ENCODE assay signal across 22 cellular contexts in genomic region chr2:102368461-102369109, GRCh38. TPM values are rescaled to one million over a fixed set of nuclear protein-coding genes. Genes with fewer than 3 reads are reported as not detected.
A peak's percentile ranks its signal among the peaks of the same experiment; 100 is the strongest.
DNase-seq lines count a peak whose midpoint lies in the region; ATAC-seq, FAIRE-seq and TF ChIP-seq lines count a peak whose summit lies in the region.
"Had no signal": no experiment of that assay in that cellular context is flagged by ENCODE, and none has a peak within 500 bp of the region (broad histone marks: within the 10 kb centered on the region; RNA-seq: fewer than 3 reads in every experiment).

No MANE protein-coding gene starts in this region.

- H3K36me3 Mint-ChIP-seq in activated CD4-positive, alpha-beta T cell treated with anti-CD3 and anti-CD28 coated beads, Interleukin-2, amount 10 ng/mL, durations not matched to agents 24 days and 14 days (ENCODE audit: low read depth), result peaks cover 83% of the 10 kb centered on the region
- peaks cover 72% of the 10 kb centered on the region for H3K36me3 Mint-ChIP-seq in activated CD4-positive, alpha-beta memory T cell treated with anti-CD3 and anti-CD28 coated beads for 36 hours
- peaks cover 41% of the 10 kb centered on the region for H3K36me3 Mint-ChIP-seq in activated naive CD8-positive, alpha-beta T cell

- POLR2A ChIA-PET in activated CD4-positive, alpha-beta memory T cell treated with anti-CD3 and anti-CD28 coated beads for 36 hours (lab: Charles Lee), result interaction anchor here (0.9 to 1.7 kb wide), 4 partner anchors 50 to 70 kb away, joined by 3 to 6 read pairs (median 4); no protein-coding TSS in a partner anchor

- H3K4me1 Mint-ChIP-seq in activated CD4-positive, alpha-beta T cell treated with anti-CD3 and anti-CD28 coated beads, Interleukin-2, amount 10 ng/mL, durations not matched to agents 24 days and 14 days, result peaks cover 62% of the 10 kb centered on the region
- peaks cover 54% of the 10 kb centered on the region for H3K4me1 Mint-ChIP-seq in activated CD4-positive, alpha-beta memory T cell treated with anti-CD3 and anti-CD28 coated beads for 36 hours (ENCODE audit: low read depth)
- peaks cover 66% of the 10 kb centered on the region for H3K4me1 Mint-ChIP-seq in activated naive CD8-positive, alpha-beta T cell (ENCODE audit: low read depth)

- peak overlapping the region; percentile 91 for H3K27ac Mint-ChIP-seq in activated CD4-positive, alpha-beta T cell treated with anti-CD3 and anti-CD28 coated beads, Interleukin-2, amount 10 ng/mL, durations not matched to agents 24 days and 14 days
- H3K27ac Mint-ChIP-seq in activated CD4-positive, alpha-beta memory T cell treated with anti-CD3 and anti-CD28 coated beads for 36 hours, result peak overlapping the region; percentile 87
- peak overlapping the region; percentile 98 for H3K27ac Mint-ChIP-seq in activated naive CD8-positive, alpha-beta T cell

- H3K4me1 ChIP-seq in small intestine (ENCODE audit: control insufficient read depth in 2 of 2, insufficient read depth in 1 of 2, low read depth in 1 of 2, low read length in 1 of 2) (no peaks in the 10 kb centered on the region), thyroid gland (no peaks in the 10 kb centered on the region)
- H3K4me1 ChIP-seq: body of pancreas, pancreas, sigmoid colon had no signal

- no peak overlapping the region for H3K4me3 ChIP-seq in small intestine (ENCODE audit: low read depth in 1 of 2, low read length in 2 of 2)
- H3K4me3 ChIP-seq in thyroid gland (replicated peaks in 1 of 3), result no peak overlapping the region
- H3K4me3 ChIP-seq: body of pancreas, lung, pancreas, sigmoid colon, thoracic aorta had no signal

- FAIRE-seq in small intestine (lab: Jason Lieb, UNC), result no peak
- FAIRE-seq: endothelial cell of umbilical vein, islet of Langerhans, pancreas had no signal

- H3K36me3 ChIP-seq in small intestine (ENCODE audit: control insufficient read depth in 2 of 2, insufficient read depth in 2 of 2, low read length in 2 of 2), result peaks cover 2 to 4% of the 10 kb centered on the region in 2 donors
- H3K36me3 ChIP-seq in thyroid gland, result no peaks in the 10 kb centered on the region
- H3K36me3 ChIP-seq: pancreas, sigmoid colon, thoracic aorta had no signal

- H3K27ac ChIP-seq in small intestine (ENCODE audit: low read depth in 1 of 2, low read length in 1 of 2), result peak overlapping the region in 1 of 2 donors; percentile 55
- H3K27ac ChIP-seq in thyroid gland, result no peak overlapping the region
- H3K27ac ChIP-seq: body of pancreas, pancreas, sigmoid colon, thoracic aorta had no signal

- no peak for TF ChIP-seq CTCF in thyroid gland (IDR thresholded peaks at IDR 0.05)

- no peaks in the 10 kb centered on the region for H3K27me3 Mint-ChIP-seq in activated CD4-positive, alpha-beta T cell treated with anti-CD3 and anti-CD28 coated beads, Interleukin-2, amount 10 ng/mL, durations not matched to agents 24 days and 14 days
- H3K27me3 Mint-ChIP-seq in activated CD4-positive, alpha-beta memory T cell treated with anti-CD3 and anti-CD28 coated beads for 36 hours, result no peaks in the 10 kb centered on the region
- no peaks in the 10 kb centered on the region for H3K27me3 Mint-ChIP-seq in activated naive CD8-positive, alpha-beta T cell

- TF ChIP-seq POLR2A in thyroid gland (IDR thresholded peaks at IDR 0.05), result no peak

- WGBS in small intestine, 3 donors, result 81 to 87% (median 84%) methylated on average over 5 of the region's 5 CpGs
- WGBS in thyroid gland, 2 donors, result 85 to 89% methylated on average over 5 of the region's 5 CpGs

- no peak for ATAC-seq in GM21367 (IDR thresholded peaks at IDR 0.05; ENCODE audit: unreplicated experiment)
- ATAC-seq: body of pancreas, pancreas had no signal

- H3K9me3 ChIP-seq in small intestine (ENCODE audit: control insufficient read depth, low read depth) (peaks cover 1% of the 10 kb centered on the region), thyroid gland (no peaks in the 10 kb centered on the region)
- H3K9me3 ChIP-seq: pancreas had no signal

- no peaks in the 10 kb centered on the region for H3K27me3 ChIP-seq in small intestine (ENCODE audit: control insufficient read depth in 2 of 2, insufficient read depth in 2 of 2, low read length in 2 of 2)
- no peaks in the 10 kb centered on the region for H3K27me3 ChIP-seq in thyroid gland
- H3K27me3 ChIP-seq: body of pancreas, pancreas, sigmoid colon had no signal

- intact Hi-C loops in activated CD4-positive, alpha-beta T cell treated with anti-CD3 and anti-CD28 coated beads, Interleukin-2, amount 10 ng/mL, durations not matched to agents 24 days and 14 days (cut with micrococcal nuclease), result loop anchor here (5.0 to 10.0 kb wide), 5 partner anchors 231 to 1061 kb away; partner anchors contain the start of gene RNF149
- intact Hi-C loops in activated CD4-positive, alpha-beta memory T cell treated with anti-CD3 and anti-CD28 coated beads for 36 hours (cut with micrococcal nuclease), result loop anchor here (5.0 to 10.0 kb wide), 2 partner anchors 256 to 664 kb away; no protein-coding TSS in a partner anchor
- intact Hi-C loops in thyroid gland (cut with DNase I), result no loop called here

- CTCF ChIA-PET in activated CD4-positive, alpha-beta memory T cell treated with anti-CD3 and anti-CD28 coated beads for 36 hours (lab: Charles Lee), result interaction anchor here (1.0 to 2.3 kb wide), 8 partner anchors 11 to 128 kb away, joined by 3 to 10 read pairs (median 6); no protein-coding TSS in a partner anchor

- H3K9me3 Mint-ChIP-seq in activated CD4-positive, alpha-beta T cell treated with anti-CD3 and anti-CD28 coated beads, Interleukin-2, amount 10 ng/mL, durations not matched to agents 24 days and 14 days, result peaks cover 20% of the 10 kb centered on the region
- peaks cover 29% of the 10 kb centered on the region for H3K9me3 Mint-ChIP-seq in activated CD4-positive, alpha-beta memory T cell treated with anti-CD3 and anti-CD28 coated beads for 36 hours
- H3K9me3 Mint-ChIP-seq in activated naive CD8-positive, alpha-beta T cell (ENCODE audit: low read depth), result peaks cover 21% of the 10 kb centered on the region

- peak; percentile 67 for DNase-seq in activated CD4-positive, alpha-beta T cell treated with anti-CD3 and anti-CD28 coated beads, Interleukin-2, amount 10 ng/mL, durations not matched to agents 24 days and 14 days
- no peak for DNase-seq in activated CD4-positive, alpha-beta T cell treated with anti-CD3 and anti-CD28 coated beads for 1 hour
- DNase-seq in activated CD4-positive, alpha-beta memory T cell treated with anti-CD3 and anti-CD28 coated beads for 36 hours, result peak; percentile 65
- peak; percentile 15 for DNase-seq in small intestine
- no peak for DNase-seq in NOMO-1 (lab: John Stamatoyannopoulos, UW; ENCODE audit: unreplicated experiment in 2 of 2)
- no peak for DNase-seq in thyroid gland
- DNase-seq: body of pancreas, cortex of kidney, NCI-H2029, pancreas, SIG-M5, sigmoid colon had no signal

- peak overlapping the region; percentile 74 for H3K4me3 Mint-ChIP-seq in activated CD4-positive, alpha-beta T cell treated with anti-CD3 and anti-CD28 coated beads, Interleukin-2, amount 10 ng/mL, durations not matched to agents 24 days and 14 days
- peak overlapping the region; percentile 42 for H3K4me3 Mint-ChIP-seq in activated CD4-positive, alpha-beta memory T cell treated with anti-CD3 and anti-CD28 coated beads for 36 hours
- peak overlapping the region; percentile 80 for H3K4me3 Mint-ChIP-seq in activated naive CD8-positive, alpha-beta T cell

RNA-seq across cellular contexts. Expression of gene IL18R1, which starts 13.0 kb away (rescaled TPM):
- total RNA-seq in activated CD4-positive, alpha-beta T cell treated with anti-CD3 and anti-CD28 coated beads, Interleukin-2, amount 10 ng/mL, durations not matched to agents 24 days and 14 days, result 41.7 and 50.2 TPM in 2 replicates
- total RNA-seq in activated CD4-positive, alpha-beta memory T cell treated with anti-CD3 and anti-CD28 coated beads for 36 hours, result 10 to 100 TPM; 25.5 to 26.6 TPM
- polyA plus RNA-seq in small intestine, result 1 to 10 TPM; 2.2 to 5.2 (median 3.8) TPM
- total RNA-seq in thyroid gland, result 1 to 10 TPM; 1.7 to 9.4 (median 3.0) TPM
- total RNA-seq: A172, myocyte had no signal
- polyA plus RNA-seq: BJ had no signal

RNA-seq across cellular contexts. Expression of gene IL18RAP, which starts 54.4 kb away (rescaled TPM):
- 15.0 and 16.9 TPM in 2 replicates for total RNA-seq in activated CD4-positive, alpha-beta T cell treated with anti-CD3 and anti-CD28 coated beads, Interleukin-2, amount 10 ng/mL, durations not matched to agents 24 days and 14 days
- 10 to 100 TPM in 1 of 2 experiments, 1 to 10 TPM in 1; 9.0 to 10.6 TPM for total RNA-seq in activated CD4-positive, alpha-beta memory T cell treated with anti-CD3 and anti-CD28 coated beads for 36 hours
- polyA plus RNA-seq in small intestine, result under 1 TPM; 0.22 to 1.00 (median 0.27) TPM
- total RNA-seq in thyroid gland, result 1 to 10 TPM; 1.6 to 3.1 (median 2.8) TPM
- total RNA-seq: A172, endothelial cell of umbilical vein, fibroblast of villous mesenchyme, myocyte had no signal
- polyA plus RNA-seq: BJ had no signal

RNA-seq across cellular contexts. Expression of gene IL1RL1, which starts 57.2 kb away (rescaled TPM):
- 0.54 and 0.84 TPM in 2 replicates for total RNA-seq in activated CD4-positive, alpha-beta T cell treated with anti-CD3 and anti-CD28 coated beads, Interleukin-2, amount 10 ng/mL, durations not matched to agents 24 days and 14 days
- 1 to 10 TPM; 1.3 TPM for total RNA-seq in activated CD4-positive, alpha-beta memory T cell treated with anti-CD3 and anti-CD28 coated beads for 36 hours
- polyA plus RNA-seq in small intestine, result 10 to 100 TPM in 1 of 3 donors, 1 to 10 TPM in 2; 1.4 to 14.6 (median 3.4) TPM
- 1 to 10 TPM; 1.0 to 5.0 (median 3.1) TPM for total RNA-seq in thyroid gland
- total RNA-seq: myocyte had no signal
- polyA plus RNA-seq: BJ had no signal

Comparison
In these comparisons a context has a peak if more than half of its experiments do, and no peak if none do; other contexts are left out.
1. DNase-seq: peak in activated CD4-positive, alpha-beta T cell treated with anti-CD3 and anti-CD28 coated beads, Interleukin-2, amount 10 ng/mL, durations not matched to agents 24 days and 14 days (single experiment), activated CD4-positive, alpha-beta memory T cell treated with anti-CD3 and anti-CD28 coated beads for 36 hours (single experiment) and small intestine (single experiment); none in activated CD4-positive, alpha-beta T cell treated with anti-CD3 and anti-CD28 coated beads for 1 hour (single experiment), NOMO-1 (0 of 2) and thyroid gland (0 of 2).
2. Peak in every context shown above with its lines, with median percentiles within 50 percentile points of each other: H3K27ac Mint-ChIP-seq and H3K4me3 Mint-ChIP-seq.